28 cellular contexts compared by ENCODE assay signal in the genomic region with DNA sequence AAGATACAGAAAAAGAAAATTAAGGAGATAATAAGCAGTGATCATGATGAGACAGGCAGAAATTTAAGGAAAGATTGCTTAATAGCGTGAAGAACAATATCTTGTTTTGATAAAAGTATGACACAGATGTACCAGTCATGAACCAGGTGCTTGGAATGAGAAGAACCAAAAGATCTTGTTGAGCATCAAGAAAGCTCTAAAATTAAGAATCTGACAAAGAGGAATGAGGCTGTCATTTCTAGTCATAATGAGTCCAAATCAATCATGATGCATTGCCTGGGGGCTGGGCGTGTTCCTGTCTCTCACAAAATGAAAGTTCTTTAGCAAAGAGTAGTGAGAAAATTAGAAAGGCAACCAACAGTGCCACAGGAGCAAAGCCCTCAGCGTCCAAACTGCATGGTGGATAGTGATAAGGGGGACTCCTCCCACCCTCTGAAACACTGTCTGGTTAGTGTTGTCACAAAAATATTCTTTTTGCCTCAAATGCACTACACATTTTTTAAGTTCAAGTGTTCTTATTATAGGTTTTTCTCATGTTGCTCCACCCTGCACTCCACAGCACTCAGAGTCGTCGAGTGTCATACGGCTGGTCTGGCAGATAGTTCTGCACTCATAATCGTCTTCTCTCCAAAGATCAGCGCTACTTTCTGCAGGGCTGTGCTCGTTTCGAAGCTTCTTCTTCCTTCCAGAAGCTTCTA.
"Had no signal": no experiment of that assay in that cellular context is flagged by ENCODE, and none has a peak within 500 bp of the region (broad histone marks: within the 10 kb centered on the region; RNA-seq: fewer than 3 reads in every experiment).

No MANE protein-coding gene starts in this region.

- H3K9me3 Mint-ChIP-seq: nephron progenitor cell; stimulated activated naive CD8-positive, alpha-beta T cell treated with anti-CD3 and anti-CD28 coated beads, Interleukin-15, Interleukin-2, amounts not matched to agents 100 ng/mL and 50 ng/mL, for 24 hours had no signal

- H3K4me1 Mint-ChIP-seq: activated CD4-positive, alpha-beta T cell treated with anti-CD3 and anti-CD28 coated beads for 36 hours; brain; nephron progenitor cell had no signal

- H3K4me3 ChIP-seq: ascending aorta, cardiac muscle cell, colonic mucosa, heart left ventricle, right lobe of liver, skin epidermis, thoracic aorta, uterus had no signal

- ATAC-seq: activated CD4-positive, alpha-beta T cell treated with anti-CD3 and anti-CD28 coated beads for 36 hours; heart left ventricle; left ventricle myocardium superior; right lobe of liver had no signal

- H3K4me3 Mint-ChIP-seq: activated CD4-positive, alpha-beta T cell treated with anti-CD3 and anti-CD28 coated beads for 36 hours; activated naive CD8-positive, alpha-beta T cell; brain; mesothelial cell of epicardium; nephron progenitor cell; stimulated activated naive CD8-positive, alpha-beta T cell treated with anti-CD3 and anti-CD28 coated beads, Interleukin-15, Interleukin-2, amounts not matched to agents 100 ng/mL and 50 ng/mL, for 24 hours had no signal

- H3K4me1 ChIP-seq: ascending aorta, colonic mucosa had no signal

- H3K36me3 Mint-ChIP-seq: activated naive CD8-positive, alpha-beta T cell; brain; mesothelial cell of epicardium; naive B cell had no signal

- H3K27me3 Mint-ChIP-seq: brain had no signal

- H3K9me3 ChIP-seq: ascending aorta, colonic mucosa, heart left ventricle, neutrophil, right lobe of liver, thoracic aorta, uterus had no signal

- H3K36me3 ChIP-seq: ascending aorta, cardiac muscle cell, colonic mucosa, heart left ventricle, neutrophil, right lobe of liver, thoracic aorta, uterus had no signal

- H3K27ac ChIP-seq: ascending aorta, cardiac muscle cell, colonic mucosa, heart left ventricle, neutrophil, right lobe of liver, thoracic aorta, uterus had no signal

- H3K27me3 ChIP-seq: ascending aorta, colonic mucosa, heart left ventricle, neutrophil, right lobe of liver, uterus had no signal

- DNase-seq: activated CD4-positive, alpha-beta T cell treated with anti-CD3 and anti-CD28 coated beads for 36 hours; activated CD4-positive, alpha-beta T cell treated with anti-CD3 and anti-CD28 coated beads, Interleukin-2, amount 50 U/mL, for 48 hours; activated CD4-positive, CD25-positive, alpha-beta regulatory T cell; activated CD8-positive, alpha-beta memory T cell treated with anti-CD3 and anti-CD28 coated beads for 24 hours; activated effector memory CD4-positive, alpha-beta T cell treated with Interleukin-2 at 50 U/mL for 16 hours; activated naive CD4-positive, alpha-beta T cell treated with Interleukin-2 at 50 U/mL for 16 hours; cerebellar nuclear complex; colonic mucosa; effector CD8-positive, alpha-beta T cell; foreskin fibroblast; heart left ventricle; left ventricle myocardium superior; naive B cell; nephron progenitor cell; right lobe of liver; stimulated activated CD4-positive, alpha-beta T cell treated with anti-CD3 and anti-CD28 coated beads, Interleukin-12 subunit alpha, Interleukin-12 subunit beta, amount 100 ng/mL, for 4 hours; stimulated activated CD4-positive, alpha-beta T cell treated with anti-CD3 and anti-CD28 coated beads, Interleukin-4, amount 100 ng/mL, for 1 hour; trophoblast cell; uterus had no signal

- H3K27ac Mint-ChIP-seq: activated CD4-positive, alpha-beta T cell treated with anti-CD3 and anti-CD28 coated beads for 36 hours; activated naive CD8-positive, alpha-beta T cell; brain; mesothelial cell of epicardium; naive B cell; nephron progenitor cell; stimulated activated naive CD8-positive, alpha-beta T cell treated with anti-CD3 and anti-CD28 coated beads, Interleukin-15, Interleukin-2, amounts not matched to agents 100 ng/mL and 50 ng/mL, for 24 hours had no signal
